28 cellular contexts compared by ENCODE assay signal in the genomic region with DNA sequence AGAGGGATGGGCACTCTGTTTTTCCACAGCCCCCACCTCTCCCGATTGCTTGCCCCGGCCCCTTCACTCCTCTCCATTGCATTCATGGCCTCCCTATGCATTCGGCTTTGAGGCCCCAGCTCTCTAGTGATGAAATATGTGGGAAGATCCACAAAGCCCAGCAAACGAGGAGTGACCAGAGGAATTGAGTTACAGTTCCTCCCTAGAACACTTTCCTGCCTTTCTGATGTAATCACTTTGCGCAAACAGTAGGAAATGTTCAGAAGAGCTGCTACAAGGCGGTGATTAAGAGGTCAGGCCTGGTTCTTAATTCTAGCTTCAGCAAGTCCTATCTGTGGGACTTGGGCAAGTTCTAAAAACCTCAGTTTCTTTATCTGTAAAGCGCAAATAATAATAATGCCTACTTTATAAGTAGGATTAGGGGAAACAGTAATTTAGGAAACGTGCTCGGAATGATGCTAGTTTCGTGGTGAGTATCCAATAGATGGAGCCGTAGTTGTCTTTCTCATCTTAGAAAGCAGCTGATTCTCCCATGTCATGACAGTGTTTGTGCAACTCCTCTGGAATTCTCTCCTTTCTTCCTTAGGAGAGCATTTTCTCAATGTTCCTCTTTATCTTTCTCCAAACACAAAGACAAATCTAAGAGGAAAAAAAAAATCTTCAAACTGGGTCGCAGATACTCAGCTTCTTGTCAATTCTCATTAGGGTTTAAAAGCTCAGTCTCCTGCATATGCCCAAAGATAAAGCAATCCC.
DNase-seq lines count a peak whose midpoint lies in the region; ATAC-seq and TF ChIP-seq lines count a peak whose summit lies in the region.
"Had no signal": no experiment of that assay in that cellular context is flagged by ENCODE, and none has a peak within 500 bp of the region (broad histone marks: within the 10 kb centered on the region; RNA-seq: fewer than 3 reads in every experiment).

No MANE protein-coding gene starts in this region.

- no peak overlapping the region for H3K27ac ChIP-seq in GM23338 (ENCODE audit: low read depth)
- peak overlapping the region; percentile 65 for H3K27ac ChIP-seq in trophoblast cell (ENCODE audit: low read depth, low read length)
- H3K27ac ChIP-seq in thyroid gland, result no peak overlapping the region
- H3K27ac ChIP-seq: brain microvascular endothelial cell, esophagus squamous epithelium, heart right ventricle, Peyer's patch, right lobe of liver had no signal

- H4K91ac ChIP-seq in trophoblast cell (ENCODE audit: low read depth, low read length), result peak overlapping the region; percentile 85

- H3K4me3 ChIP-seq in GM23338 (no peak overlapping the region), trophoblast cell (ENCODE audit: low read depth, low read length) (no peak overlapping the region), thyroid gland (replicated peaks in 1 of 3) (no peak overlapping the region)
- H3K4me3 ChIP-seq: esophagus squamous epithelium, heart right ventricle, Peyer's patch, right lobe of liver had no signal

- H4K8ac ChIP-seq in trophoblast cell (ENCODE audit: low read depth, low read length), result no peak overlapping the region

- H3K27me3 ChIP-seq in GM23338 (ENCODE audit: insufficient read depth) (no peaks in the 10 kb centered on the region), trophoblast cell (ENCODE audit: insufficient read depth, low read length) (no peaks in the 10 kb centered on the region), thyroid gland (no peaks in the 10 kb centered on the region)
- H3K27me3 ChIP-seq: brain microvascular endothelial cell, Peyer's patch, right lobe of liver had no signal

- H3K9me3 ChIP-seq in trophoblast cell (ENCODE audit: insufficient read depth, low read depth, low read length) (no peaks in the 10 kb centered on the region), thyroid gland (no peaks in the 10 kb centered on the region)
- H3K9me3 ChIP-seq: esophagus squamous epithelium, heart right ventricle, Peyer's patch, right lobe of liver had no signal

- H3K23ac ChIP-seq in trophoblast cell (ENCODE audit: low read length), result no peak overlapping the region

- ATAC-seq in GM23338, result no peak
- ATAC-seq: activated CD4-positive, alpha-beta T cell treated with anti-CD3 and anti-CD28 coated beads for 36 hours; activated CD8-positive, alpha-beta T cell treated with anti-CD3 and anti-CD28 coated beads, Interleukin-2, amount 10 ng/mL, durations not matched to agents 7 days and 5 days; activated T-helper 17 cell treated with anti-CD3 and anti-CD28 coated beads, Interleukin-2, amount 50 U/mL, for 72 hours; heart right ventricle; natural killer cell treated with Interleukin-12 subunit alpha and Interleukin-12 subunit beta and Interleukin-15 and Interleukin-18, amount 100 ng/mL, for 72 hours; right lobe of liver; stimulated activated naive CD8-positive, alpha-beta T cell treated with anti-CD3 and anti-CD28 coated beads, Interleukin-15, amount 100 ng/mL, for 72 hours had no signal

- no peaks in the 10 kb centered on the region for H4K20me1 ChIP-seq in GM23338 (replicated peaks; ENCODE audit: insufficient read depth)

- H3K9ac ChIP-seq in trophoblast cell (ENCODE audit: low read length), result no peak overlapping the region

- no peak overlapping the region for H3K4ac ChIP-seq in trophoblast cell (ENCODE audit: low read depth, low read length)

- H3K14ac ChIP-seq in trophoblast cell (ENCODE audit: low read length), result peak overlapping the region; percentile 16

- H2AFZ ChIP-seq in GM23338 (peak overlapping the region; percentile 41), trophoblast cell (ENCODE audit: insufficient read depth, low read length, poor library complexity) (no peak overlapping the region)

- no peaks in the 10 kb centered on the region for H3K27me3 Mint-ChIP-seq in GM23338 (ENCODE audit: insufficient read depth, low read depth, poor library complexity)
- H3K27me3 Mint-ChIP-seq: IgD-negative memory B cell had no signal

- TF ChIP-seq POLR2A in thyroid gland (IDR thresholded peaks at IDR 0.05), result no peak

- no peak for DNase-seq in GM23338 (ENCODE audit: low spot score)
- DNase-seq in MV-4-11 (lab: John Stamatoyannopoulos, UW), result peak; percentile 75
- peak; percentile 94 for DNase-seq in left kidney (ENCODE audit: low read depth, low spot score)
- peak; percentile 33 to 73 for DNase-seq in trophoblast cell
- no peak for DNase-seq in thyroid gland
- no peak for DNase-seq in activated naive CD4-positive, alpha-beta T cell treated with anti-CD3 and anti-CD28 coated beads, Interleukin-2, amount 50 U/mL, for 16 hours
- no peak for DNase-seq in NK-92 treated with Interleukin-12 subunit alpha and Interleukin-12 subunit beta, amount 100 ng/mL, for 24 hours (lab: John Stamatoyannopoulos, UW)
- DNase-seq: activated CD4-positive, alpha-beta T cell treated with anti-CD3 and anti-CD28 coated beads for 36 hours; activated CD8-positive, alpha-beta T cell treated with anti-CD3 and anti-CD28 coated beads, Interleukin-2, amount 10 ng/mL, durations not matched to agents 7 days and 5 days; brain microvascular endothelial cell; C1 segment of cervical spinal cord; cerebellar nuclear complex; COR-L47; esophagus squamous epithelium; heart right ventricle; kidney; NCI-H1930; Peyer's patch; right lobe of liver; SIG-M5; stimulated activated CD4-positive, alpha-beta T cell treated with anti-CD3 and anti-CD28 coated beads, Interleukin-12 subunit alpha, Interleukin-12 subunit beta, amount 100 ng/mL, for 4 hours; stimulated activated CD4-positive, alpha-beta T cell treated with anti-CD3 and anti-CD28 coated beads, Interleukin-2, amount 100 ng/mL, for 48 hours; stimulated activated naive CD8-positive, alpha-beta T cell treated with anti-CD3 and anti-CD28 coated beads, Interleukin-15, amount 100 ng/mL, for 72 hours; SW 1271 had no signal

- H3K4me1 ChIP-seq in GM23338 (ENCODE audit: insufficient read depth) (peaks cover 13% of the 10 kb centered on the region), trophoblast cell (ENCODE audit: control insufficient read depth in 1 of 2, insufficient read depth in 2 of 2, low read length in 2 of 2) (peaks cover 25 to 35% of the 10 kb centered on the region in 2 experiments), thyroid gland (no peaks in the 10 kb centered on the region)
- H3K4me1 ChIP-seq: heart right ventricle, Peyer's patch, right lobe of liver had no signal

- H3K4me3 Mint-ChIP-seq in GM23338, result no peak overlapping the region
- H3K4me3 Mint-ChIP-seq: activated CD4-positive, alpha-beta T cell treated with anti-CD3 and anti-CD28 coated beads for 36 hours; activated CD8-positive, alpha-beta T cell treated with anti-CD3 and anti-CD28 coated beads, Interleukin-2, amount 10 ng/mL, durations not matched to agents 7 days and 5 days; activated naive CD4-positive, alpha-beta T cell treated with anti-CD3 and anti-CD28 coated beads, Interleukin-2, amount 50 U/mL, for 24 hours; activated T-helper 17 cell treated with anti-CD3 and anti-CD28 coated beads, Interleukin-2, amount 50 U/mL, for 72 hours; natural killer cell treated with Interleukin-12 subunit alpha and Interleukin-12 subunit beta and Interleukin-15 and Interleukin-18, amount 100 ng/mL, for 72 hours; stimulated activated naive CD8-positive, alpha-beta T cell treated with anti-CD3 and anti-CD28 coated beads, Interleukin-15, amount 100 ng/mL, for 72 hours had no signal

- H3K9me2 ChIP-seq in GM23338 (ENCODE audit: insufficient read depth), result no peaks in the 10 kb centered on the region

- H3K79me2 ChIP-seq in GM23338 (replicated peaks; ENCODE audit: insufficient read depth), result no peaks in the 10 kb centered on the region
- H3K79me2 ChIP-seq in trophoblast cell (ENCODE audit: control insufficient read depth, insufficient read depth, low read length, poor library complexity), result no peaks in the 10 kb centered on the region

- H2BK5ac ChIP-seq in trophoblast cell (ENCODE audit: low read depth, low read length, poor library complexity), result peak overlapping the region; percentile 63

- peak overlapping the region; percentile 92 for H2BK120ac ChIP-seq in trophoblast cell (ENCODE audit: insufficient read depth, low read length, poor library complexity)

- no peaks in the 10 kb centered on the region for H3K9me3 Mint-ChIP-seq in GM23338
- H3K9me3 Mint-ChIP-seq: activated naive CD4-positive, alpha-beta T cell treated with anti-CD3 and anti-CD28 coated beads, Interleukin-2, amount 50 U/mL, for 24 hours; activated T-helper 17 cell treated with anti-CD3 and anti-CD28 coated beads, Interleukin-2, amount 50 U/mL, for 72 hours; natural killer cell treated with Interleukin-12 subunit alpha and Interleukin-12 subunit beta and Interleukin-15 and Interleukin-18, amount 100 ng/mL, for 72 hours; stimulated activated naive CD8-positive, alpha-beta T cell treated with anti-CD3 and anti-CD28 coated beads, Interleukin-15, amount 100 ng/mL, for 72 hours had no signal

- intact Hi-C loops in thyroid gland (cut with DNase I), result no loop called here

- no peak overlapping the region for H2AK5ac ChIP-seq in trophoblast cell (ENCODE audit: low read length)

- peaks cover 10% of the 10 kb centered on the region; the same call in 2 of the 3 replicates for H3K4me1 Mint-ChIP-seq in GM23338
- H3K4me1 Mint-ChIP-seq: activated CD4-positive, alpha-beta T cell treated with anti-CD3 and anti-CD28 coated beads for 36 hours; activated naive CD4-positive, alpha-beta T cell treated with anti-CD3 and anti-CD28 coated beads, Interleukin-2, amount 50 U/mL, for 24 hours; activated T-helper 17 cell treated with anti-CD3 and anti-CD28 coated beads, Interleukin-2, amount 50 U/mL, for 72 hours; IgD-negative memory B cell; stimulated activated naive CD8-positive, alpha-beta T cell treated with anti-CD3 and anti-CD28 coated beads, Interleukin-15, amount 100 ng/mL, for 72 hours had no signal

- H3K27ac Mint-ChIP-seq in GM23338, result no peak overlapping the region
- H3K27ac Mint-ChIP-seq: activated CD4-positive, alpha-beta T cell treated with anti-CD3 and anti-CD28 coated beads for 36 hours; activated CD8-positive, alpha-beta T cell treated with anti-CD3 and anti-CD28 coated beads, Interleukin-2, amount 10 ng/mL, durations not matched to agents 7 days and 5 days; activated naive CD4-positive, alpha-beta T cell treated with anti-CD3 and anti-CD28 coated beads, Interleukin-2, amount 50 U/mL, for 24 hours; activated T-helper 17 cell treated with anti-CD3 and anti-CD28 coated beads, Interleukin-2, amount 50 U/mL, for 72 hours; IgD-negative memory B cell; natural killer cell treated with Interleukin-12 subunit alpha and Interleukin-12 subunit beta and Interleukin-15 and Interleukin-18, amount 100 ng/mL, for 72 hours; stimulated activated naive CD8-positive, alpha-beta T cell treated with anti-CD3 and anti-CD28 coated beads, Interleukin-15, amount 100 ng/mL, for 72 hours had no signal

- TF ChIP-seq CTCF in GM23338 (conservative IDR thresholded peaks at IDR 0.05; ENCODE audit: low read depth in 2 of 2) (peak in 1 of 2 experiments; percentile 21; a peak in 1 of 4 replicates), thyroid gland (IDR thresholded peaks at IDR 0.05) (no peak)

- H3K36me3 ChIP-seq in GM23338 (ENCODE audit: insufficient read depth), result no peaks in the 10 kb centered on the region
- no peaks in the 10 kb centered on the region for H3K36me3 ChIP-seq in trophoblast cell (ENCODE audit: control insufficient read depth in 1 of 2, insufficient read depth in 2 of 2, low read length in 2 of 2)
- no peaks in the 10 kb centered on the region for H3K36me3 ChIP-seq in thyroid gland
- H3K36me3 ChIP-seq: brain microvascular endothelial cell, esophagus squamous epithelium, heart right ventricle, Peyer's patch, right lobe of liver had no signal

- H4K12ac ChIP-seq in trophoblast cell (ENCODE audit: low read depth, low read length), result no peak overlapping the region

- H3K36me3 Mint-ChIP-seq in GM23338 (ENCODE audit: low read depth), result no peaks in the 10 kb centered on the region
- H3K36me3 Mint-ChIP-seq: activated naive CD4-positive, alpha-beta T cell treated with anti-CD3 and anti-CD28 coated beads, Interleukin-2, amount 50 U/mL, for 24 hours; IgD-negative memory B cell; natural killer cell treated with Interleukin-12 subunit alpha and Interleukin-12 subunit beta and Interleukin-15 and Interleukin-18, amount 100 ng/mL, for 72 hours had no signal

- no peak overlapping the region for H3K4me2 ChIP-seq in GM23338
- no peak overlapping the region for H3K4me2 ChIP-seq in trophoblast cell (ENCODE audit: low read length)

- no CpG with 5 or more reads among the region's 12 CpGs for WGBS in trophoblast cell (ENCODE audit: extremely low coverage, insufficient coverage, insufficient read length)
- WGBS in thyroid gland, 2 donors, result 72 to 82% methylated on average over 12 of the region's 12 CpGs

- no peaks in the 10 kb centered on the region for H3F3A ChIP-seq in GM23338 (replicated peaks; ENCODE audit: low read depth)

- H3K18ac ChIP-seq in trophoblast cell (ENCODE audit: low read length), result peak overlapping the region; percentile 46

- H3K79me1 ChIP-seq in trophoblast cell (ENCODE audit: low read length), result peaks cover 47% of the 10 kb centered on the region

- H2BK12ac ChIP-seq in trophoblast cell (ENCODE audit: low read length), result peak overlapping the region; percentile 78

Comparison
In these comparisons a context has a peak if more than half of its experiments do, and no peak if none do; other contexts are left out.
1. DNase-seq: peak in MV-4-11 (single experiment), left kidney (single experiment) and trophoblast cell (2 of 2); none in GM23338 (single experiment), thyroid gland (0 of 2), activated naive CD4-positive, alpha-beta T cell treated with anti-CD3 and anti-CD28 coated beads, Interleukin-2, amount 50 U/mL, for 16 hours (single experiment) and NK-92 treated with Interleukin-12 subunit alpha and Interleukin-12 subunit beta, amount 100 ng/mL, for 24 hours (single experiment).